8 cellular contexts compared by ENCODE assay signal in genomic region chr12:45655186-45655585, GRCh38.
DNase-seq lines count a peak whose midpoint lies in the region; ATAC-seq and TF ChIP-seq lines count a peak whose summit lies in the region.

No MANE protein-coding gene starts in this region.

- H3K27me3 Mint-ChIP-seq in T-helper 17 cell = peaks cover 32% of the 10 kb centered on the region

- DNase-seq in ELR (ENCODE audit: low read depth) = peak; percentile 32
- DNase-seq in HT1080 (ENCODE audit: low read depth) = peak; percentile 33
- peak; percentile 12 to 46 (median 23) for DNase-seq in T-helper 17 cell
- peak; percentile 68 for DNase-seq in choroid plexus epithelial cell (ENCODE audit: low read depth)
- DNase-seq in stimulated activated CD4-positive, alpha-beta T cell treated with anti-CD3 and anti-CD28 coated beads, Interleukin-4, amount 100 ng/mL, for 4 hours = peak; percentile 18 to 51
- DNase-seq in GOT3 (lab: John Stamatoyannopoulos, UW) = no peak
- DNase-seq in AG08395 (ENCODE audit: low spot score) = no peak

- ATAC-seq in T-helper 17 cell = peak; percentile 100
- ATAC-seq in HG03095 (IDR thresholded peaks at IDR 0.05; ENCODE audit: unreplicated experiment) = no peak

- H3K27ac Mint-ChIP-seq in T-helper 17 cell = no peak overlapping the region

- H3K9me3 ChIP-seq in T-helper 17 cell (ENCODE audit: control insufficient read depth, low read length, poor library complexity, severe bottlenecking) = no peaks in the 10 kb centered on the region

- no peak overlapping the region for H3K4me3 ChIP-seq in choroid plexus epithelial cell (ENCODE audit: low read depth, low read length)

- H3K4me3 Mint-ChIP-seq in T-helper 17 cell = no peak overlapping the region

- TF ChIP-seq CTCF in choroid plexus epithelial cell (conservative IDR thresholded peaks at IDR 0.05; ENCODE audit: low read depth, low read length) = peak; percentile 37

- peaks cover 2% of the 10 kb centered on the region for H3K36me3 Mint-ChIP-seq in T-helper 17 cell (ENCODE audit: low read depth)

- H3K4me1 Mint-ChIP-seq in T-helper 17 cell = no peaks in the 10 kb centered on the region

Comparison
In these comparisons a context has a peak if more than half of its experiments do, and no peak if none do; other contexts are left out.
1. DNase-seq: peak in ELR (single experiment), HT1080 (single experiment), T-helper 17 cell (3 of 3), choroid plexus epithelial cell (single experiment) and stimulated activated CD4-positive, alpha-beta T cell treated with anti-CD3 and anti-CD28 coated beads, Interleukin-4, amount 100 ng/mL, for 4 hours (2 of 2); none in GOT3 (single experiment) and AG08395 (single experiment).